Comparison of ENCODE assay signal across 34 cellular contexts in the genomic region with DNA sequence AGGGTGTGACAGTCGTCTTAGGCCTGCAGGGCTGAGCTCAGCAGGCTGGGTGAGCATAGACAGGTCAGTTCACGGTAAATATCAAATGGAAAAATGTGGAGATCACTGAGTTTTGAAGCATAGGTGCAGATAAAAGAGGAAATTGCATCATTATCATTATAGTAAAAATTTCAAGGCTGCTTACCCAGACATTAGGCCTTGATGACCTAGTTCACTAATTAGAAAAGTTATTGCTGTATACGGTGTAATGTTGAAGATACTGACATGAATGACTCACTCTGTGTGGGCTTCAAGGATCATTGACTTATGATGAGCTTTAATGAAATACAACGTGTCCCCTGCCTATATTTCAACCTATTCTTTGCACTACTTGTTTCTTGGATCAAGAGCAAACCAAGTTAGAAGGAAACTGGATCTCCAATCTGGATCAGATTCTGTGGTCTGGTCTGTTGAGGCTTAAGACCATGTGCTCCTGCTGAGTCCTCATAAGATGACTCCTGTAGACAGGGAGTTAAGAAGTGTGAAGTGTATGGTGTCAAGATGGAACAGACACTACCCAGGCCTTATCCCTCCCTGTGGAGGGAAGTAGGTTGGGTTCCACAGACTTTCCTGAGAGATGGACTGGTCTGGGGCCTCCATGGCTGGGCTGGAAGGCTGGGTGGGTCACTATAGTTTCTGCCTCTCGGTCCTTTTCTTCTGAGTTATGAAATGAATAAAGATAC. TPM values are rescaled to one million over a fixed set of nuclear protein-coding genes. Genes with fewer than 3 reads are reported as not detected.
"Had no signal": no experiment of that assay in that cellular context is flagged by ENCODE, and none has a peak within 500 bp of the region (broad histone marks: within the 10 kb centered on the region; RNA-seq: fewer than 3 reads in every experiment).

No MANE protein-coding gene starts in this region.

- H3K27ac ChIP-seq: colonic mucosa, epithelial cell of prostate, foreskin keratinocyte, gastroesophageal sphincter, heart right ventricle, ovary, right atrium auricular region, stomach, thyroid gland, upper lobe of left lung had no signal

- DNase-seq: central memory CD4-positive, alpha-beta T cell; colonic mucosa; effector CD8-positive, alpha-beta T cell; endodermal cell; foreskin keratinocyte; glutamatergic neuron; heart right ventricle; hippocampal formation; islet precursor cell; naive thymus-derived CD4-positive, alpha-beta T cell; occipital lobe; ovary; stimulated activated CD4-positive, alpha-beta T cell treated with anti-CD3 and anti-CD28 coated beads, Interleukin-2, amount 100 ng/mL, for 24 hours; stimulated activated CD4-positive, alpha-beta T cell treated with anti-CD3 and anti-CD28 coated beads, Interleukin-4, amount 100 ng/mL, for 24 hours; stimulated activated naive CD4-positive, alpha-beta T cell treated with Interleukin-2 at 50 U/mL for 16 hours; stomach; thyroid gland; upper lobe of left lung had no signal

- H3K27me3 ChIP-seq: colonic mucosa, foreskin keratinocyte, gastroesophageal sphincter, heart right ventricle, ovary, right atrium auricular region, stomach, thyroid gland, upper lobe of left lung had no signal

- H3K4me1 ChIP-seq: colonic mucosa, foreskin keratinocyte, gastroesophageal sphincter, heart right ventricle, right atrium auricular region, stomach, thyroid gland, upper lobe of left lung had no signal

- H3K9me3 ChIP-seq: colonic mucosa, gastroesophageal sphincter, ovary, right atrium auricular region, thyroid gland, upper lobe of left lung had no signal

- H3K36me3 ChIP-seq: colonic mucosa, gastroesophageal sphincter, heart right ventricle, ovary, right atrium auricular region, stomach, thyroid gland, upper lobe of left lung had no signal

- ATAC-seq: esophagus mucosa; foreskin keratinocyte; gastroesophageal sphincter; heart right ventricle; left lobe of liver; naive thymus-derived CD4-positive, alpha-beta T cell; sciatic nerve; stimulated activated effector memory CD8-positive, alpha-beta T cell treated with anti-CD3 and anti-CD28 coated beads, Interleukin-12 subunit alpha, Interleukin-12 subunit beta, amount 100 ng/mL, for 72 hours had no signal

- H3K4me3 ChIP-seq: colonic mucosa, gastroesophageal sphincter, heart right ventricle, lung, ovary, right atrium auricular region, stomach, thyroid gland, upper lobe of left lung had no signal

RNA-seq across cellular contexts. Expression of gene OR2F2, which starts 3.6 kb away (rescaled TPM):
- total RNA-seq: chondrocyte; colonic mucosa; endodermal cell; esophagus mucosa; foreskin keratinocyte; gastroesophageal sphincter; heart right ventricle; left lobe of liver; liver; lung; mesothelial cell of epicardium; mucosa of gallbladder; naive thymus-derived CD4-positive, alpha-beta T cell; occipital lobe; ovary; posterior vena cava; pulmonary artery endothelial cell; right atrium auricular region; sciatic nerve; stomach; subcutaneous adipose tissue; temporal lobe; thyroid gland; upper lobe of left lung had no signal

RNA-seq across cellular contexts. Expression of gene OR2F1, which starts 16.0 kb away (rescaled TPM):
- total RNA-seq: chondrocyte; colonic mucosa; endodermal cell; esophagus mucosa; foreskin keratinocyte; gastroesophageal sphincter; heart right ventricle; left lobe of liver; lung; mesothelial cell of epicardium; mucosa of gallbladder; naive thymus-derived CD4-positive, alpha-beta T cell; occipital lobe; ovary; posterior vena cava; pulmonary artery endothelial cell; right atrium auricular region; sciatic nerve; subcutaneous adipose tissue; thyroid gland; upper lobe of left lung had no signal
